ENCODE assay signal across 26 cellular contexts in the genomic region with DNA sequence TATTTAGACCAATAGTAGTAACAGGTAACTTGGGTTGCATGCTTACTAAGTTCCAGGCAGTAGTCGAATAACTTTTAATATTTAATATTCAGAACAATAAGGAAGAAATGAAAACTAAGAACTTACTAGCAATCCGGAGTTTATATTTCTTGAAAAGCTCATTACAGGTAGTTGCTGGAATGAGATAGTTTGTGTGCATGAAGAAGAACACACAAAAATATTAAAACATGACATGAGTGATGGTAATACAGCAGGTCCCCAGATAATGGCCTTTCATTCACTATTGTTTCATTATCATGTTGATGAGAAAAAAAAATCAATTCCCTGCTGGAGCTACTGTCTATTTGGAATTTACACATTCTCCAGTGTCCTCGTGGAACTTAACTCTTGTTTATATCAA.
"Had no signal": no experiment of that assay in that cellular context is flagged by ENCODE, and none has a peak within 500 bp of the region (broad histone marks: within the 10 kb centered on the region; RNA-seq: fewer than 3 reads in every experiment).

No MANE protein-coding gene starts in this region.

- FAIRE-seq: urothelium cell line had no signal

- DNase-seq: stimulated activated CD4-positive, alpha-beta T cell treated with anti-CD3 and anti-CD28 coated beads, Interleukin-2, amount 100 ng/mL, for 48 hours; stimulated activated CD4-positive, alpha-beta T cell treated with anti-CD3 and anti-CD28 coated beads, Interleukin-4, amount 100 ng/mL, for 1 hour; stimulated activated CD4-positive, alpha-beta T cell treated with anti-CD3 and anti-CD28 coated beads, Interleukin-4, amount 100 ng/mL, for 24 hours; stimulated activated CD4-positive, alpha-beta T cell treated with anti-CD3 and anti-CD28 coated beads, Interleukin-4, amount 100 ng/mL, for 4 hours; stimulated activated CD8-positive, alpha-beta memory T cell treated with anti-CD3 and anti-CD28 coated beads, Interleukin-4, amount 100 ng/mL, for 48 hours; stimulated activated naive B cell treated with anti-CD40 and anti-IgM and Interleukin-4, amounts not matched to agents 10 μg/mL and 1 μg/mL and 100 μg/mL, for 72 hours; stimulated activated naive CD4-positive, alpha-beta T cell; stimulated activated naive CD4-positive, alpha-beta T cell treated with Interleukin-2 at 50 U/mL for 16 hours; stimulated activated naive CD8-positive, alpha-beta T cell treated with anti-CD3 and anti-CD28 coated beads, Interleukin-15, amount 100 ng/mL, for 72 hours; stimulated activated naive CD8-positive, alpha-beta T cell treated with anti-CD3 and anti-CD28 coated beads, Interleukin-15, Interleukin-2, amounts not matched to agents 100 U/mL and 50 U/mL, for 24 hours; stomach; substantia nigra; testis; thyroid gland; tibial artery; trophoblast cell; upper lobe of left lung; upper lobe of right lung; uterus had no signal

- H3K9me3 ChIP-seq: stomach, suprapubic skin, testis, thoracic aorta, thyroid gland, tibial artery, tibial nerve, upper lobe of left lung, upper lobe of right lung, uterus, vagina had no signal

- H3K36me3 ChIP-seq: stomach, suprapubic skin, thoracic aorta, thyroid gland, tibial artery, tibial nerve, upper lobe of left lung, upper lobe of right lung, uterus, vagina had no signal

- ATAC-seq: stimulated activated effector memory CD8-positive, alpha-beta T cell treated with anti-CD3 and anti-CD28 coated beads, Interleukin-12 subunit alpha, Interleukin-12 subunit beta, amount 100 ng/mL, for 72 hours; stimulated activated memory B cell treated with anti-CD40 and anti-IgM and Interleukin-4, amounts not matched to agents 10 μg/mL and 1 μg/mL and 100 μg/mL, for 72 hours; stimulated activated naive B cell treated with anti-CD40 and anti-IgM and Interleukin-4, amounts not matched to agents 10 μg/mL and 1 μg/mL and 100 μg/mL, for 72 hours; stimulated activated naive CD8-positive, alpha-beta T cell treated with anti-CD3 and anti-CD28 coated beads, Interleukin-15, amount 100 ng/mL, for 72 hours; stimulated activated naive CD8-positive, alpha-beta T cell treated with anti-CD3 and anti-CD28 coated beads, Interleukin-15, Interleukin-2, amounts not matched to agents 100 U/mL and 50 U/mL, for 24 hours; upper lobe of right lung had no signal

- H3K27ac ChIP-seq: stomach, suprapubic skin, testis, thoracic aorta, thyroid gland, tibial artery, tibial nerve, upper lobe of left lung, upper lobe of right lung, uterus, vagina had no signal

- H3K27me3 ChIP-seq: stomach, suprapubic skin, testis, thyroid gland, tibial artery, tibial nerve, upper lobe of left lung, upper lobe of right lung, uterus, vagina had no signal

- H3K4me1 ChIP-seq: suprapubic skin, testis, uterus had no signal

- H3K4me3 ChIP-seq: stomach, suprapubic skin, testis, thoracic aorta, thyroid gland, tibial artery, tibial nerve, upper lobe of left lung, upper lobe of right lung, uterus, vagina had no signal
